Comparison of ENCODE assay signal across 9 cellular contexts in the genomic region with DNA sequence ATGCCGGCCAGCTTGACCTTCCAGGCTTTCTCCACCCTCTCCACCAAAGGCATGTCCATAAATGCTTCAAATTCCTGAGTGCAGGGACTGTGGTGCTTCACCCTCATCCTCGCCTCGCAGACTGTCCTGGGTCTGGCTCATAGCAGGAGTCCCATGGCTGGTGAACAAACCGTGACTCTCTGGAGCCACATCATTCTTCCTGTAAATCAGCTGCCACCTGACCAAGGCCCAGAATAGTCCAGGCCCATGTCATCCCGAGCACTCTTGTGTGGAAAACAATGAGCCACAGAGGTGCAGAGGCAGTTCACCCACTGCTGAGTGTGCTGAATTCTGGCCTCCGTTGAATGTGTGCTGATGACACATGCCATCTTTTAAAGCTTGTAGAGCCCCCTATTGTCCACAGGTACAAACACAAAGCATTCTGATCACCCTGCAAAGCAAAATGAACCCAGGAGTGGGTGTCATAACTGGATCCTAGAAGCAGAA.
DNase-seq lines count a peak whose midpoint lies in the region; ATAC-seq and TF ChIP-seq lines count a peak whose summit lies in the region.
"Had no signal": no experiment of that assay in that cellular context is flagged by ENCODE, and none has a peak within 500 bp of the region (broad histone marks: within the 10 kb centered on the region; RNA-seq: fewer than 3 reads in every experiment).

No MANE protein-coding gene starts in this region.

- intact Hi-C loops in activated naive CD4-positive, alpha-beta T cell treated with anti-CD3 and anti-CD28 coated beads for 36 hours (cut with micrococcal nuclease): loop anchor here (2.0 to 10.0 kb wide), 3 partner anchors 135 to 597 kb away; partner anchors contain the start of gene ANO10
- intact Hi-C loops in heart right ventricle (cut with DNase I): loop anchor here in 2 of 10 donors (10.0 kb wide), 2 partner anchors 65 to 205 kb away; partner anchors contain the start of gene ABHD5 (in 1 of the 2)

- H3K9me3 Mint-ChIP-seq in activated naive CD4-positive, alpha-beta T cell treated with anti-CD3 and anti-CD28 coated beads for 36 hours: no peaks in the 10 kb centered on the region

- CTCF ChIA-PET in activated naive CD4-positive, alpha-beta T cell treated with anti-CD3 and anti-CD28 coated beads for 36 hours (lab: Charles Lee): interaction anchor here (0.9 to 2.6 kb wide), 3 partner anchors 9 to 224 kb away, joined by 3 to 11 read pairs (median 3); no protein-coding TSS in a partner anchor

- H3K9me3 ChIP-seq in heart right ventricle: no peaks in the 10 kb centered on the region
- no peaks in the 10 kb centered on the region for H3K9me3 ChIP-seq in tibial nerve

- H3K27me3 Mint-ChIP-seq in activated naive CD4-positive, alpha-beta T cell treated with anti-CD3 and anti-CD28 coated beads for 36 hours (ENCODE audit: low read depth): no peaks in the 10 kb centered on the region

- peak overlapping the region in 9 of 10 donors; percentile 28 to 79 (median 70) for H3K27ac ChIP-seq in heart right ventricle
- H3K27ac ChIP-seq in tibial nerve: peak overlapping the region in 3 of 4 donors; percentile 12 to 46 (median 19)

- H3K36me3 ChIP-seq in heart right ventricle (no peaks in the 10 kb centered on the region), tibial nerve (no peaks in the 10 kb centered on the region)

- H3K27ac Mint-ChIP-seq in activated naive CD4-positive, alpha-beta T cell treated with anti-CD3 and anti-CD28 coated beads for 36 hours: no peak overlapping the region

- TF ChIP-seq POLR2A in tibial nerve (IDR thresholded peaks at IDR 0.05): no peak

- ATAC-seq in SK-N-SH treated with all-trans-retinoic acid at 6 μM for 48 hours (peak; percentile 76), heart right ventricle (peak; percentile 56 to 95 (median 88)), GM18498 (IDR thresholded peaks at IDR 0.05; ENCODE audit: unreplicated experiment) (no peak), GM19452 (IDR thresholded peaks at IDR 0.05; ENCODE audit: unreplicated experiment) (no peak)

- in situ Hi-C loops in GM13976 (cut with MboI; ENCODE audit: low sequenced_read_pairs, unreplicated experiment): no loop called here

- H3K36me3 Mint-ChIP-seq in activated naive CD4-positive, alpha-beta T cell treated with anti-CD3 and anti-CD28 coated beads for 36 hours (ENCODE audit: low read depth): no peaks in the 10 kb centered on the region

- DNase-seq in activated naive CD4-positive, alpha-beta T cell treated with anti-CD3 and anti-CD28 coated beads for 36 hours: peak; percentile 17
- DNase-seq in activated naive CD4-positive, alpha-beta T cell treated with Interleukin-2 at 50 U/mL for 16 hours: no peak
- DNase-seq in heart right ventricle: peak in 1 of 2 donors; percentile 22
- DNase-seq in tibial nerve (ENCODE audit: low spot score in 2 of 2): no peak
- no peak for DNase-seq in GM13976 (ENCODE audit: low spot score)
- DNase-seq: GF-D8 had no signal

- H3K4me1 ChIP-seq in heart right ventricle (peaks cover 8 to 21% (median 17%) of the 10 kb centered on the region in 9 donors), tibial nerve (peaks cover 0 to 13% (median 5%) of the 10 kb centered on the region in 4 donors)

- peaks cover 46% of the 10 kb centered on the region for H3K4me1 Mint-ChIP-seq in activated naive CD4-positive, alpha-beta T cell treated with anti-CD3 and anti-CD28 coated beads for 36 hours (ENCODE audit: low read depth)

- peak in 5 of 9 donors; percentile 12 to 37 (median 23) for TF ChIP-seq CTCF in heart right ventricle (IDR thresholded peaks at IDR 0.05)
- TF ChIP-seq CTCF in tibial nerve (IDR thresholded peaks at IDR 0.05): no peak
- TF ChIP-seq CTCF in GM13976 (IDR thresholded peaks at IDR 0.05; ENCODE audit: borderline replicate concordance, control extremely low read depth, extremely low read depth, insufficient read depth, missing control alignments): no peak

- H3K4me3 Mint-ChIP-seq in activated naive CD4-positive, alpha-beta T cell treated with anti-CD3 and anti-CD28 coated beads for 36 hours: no peak overlapping the region

- no peaks in the 10 kb centered on the region for H3K27me3 ChIP-seq in heart right ventricle
- H3K27me3 ChIP-seq in tibial nerve: no peaks in the 10 kb centered on the region

- 41 to 42% methylated on average over 6 of the region's 6 CpGs for WGBS in heart right ventricle, 2 donors
- 33 to 50% methylated on average over 6 of the region's 6 CpGs for WGBS in tibial nerve, 2 donors

- TF ChIP-seq EP300 in tibial nerve (IDR thresholded peaks at IDR 0.05): no peak

- H3K4me3 ChIP-seq in heart right ventricle (no peak overlapping the region), tibial nerve (no peak overlapping the region)

TF ChIP-seq in SK-N-SH treated with all-trans-retinoic acid at 6 μM for 48 hours, 23 proteins besides CTCF, POLR2A, EP300 and RAD21:
- TF ChIP-seq TOX (CRISPR knock-in tag; IDR thresholded peaks at IDR 0.05; ENCODE audit: borderline replicate concordance): no peak
- TF ChIP-seq ZFP3 (CRISPR knock-in tag; IDR thresholded peaks at IDR 0.05): no peak
- no peak for TF ChIP-seq ZNF8 (CRISPR knock-in tag; IDR thresholded peaks at IDR 0.05)
- no peak for TF ChIP-seq SNAI2 (CRISPR knock-in tag; IDR thresholded peaks at IDR 0.05)

Comparison
In these comparisons a context has a peak if more than half of its experiments do, and no peak if none do; other contexts are left out.
1. ATAC-seq: peak in SK-N-SH treated with all-trans-retinoic acid at 6 μM for 48 hours (single experiment) and heart right ventricle (8 of 8); none in GM18498 (single experiment) and GM19452 (single experiment).
2. CTCF ChIP-seq: peak in heart right ventricle (5 of 9); none in tibial nerve (0 of 5) and GM13976 (single experiment).